18 cellular contexts compared by ENCODE assay signal in genomic region chr11:134562941-134563471, GRCh38.
DNase-seq lines count a peak whose midpoint lies in the region; ATAC-seq and TF ChIP-seq lines count a peak whose summit lies in the region.
"Had no signal": no experiment of that assay in that cellular context is flagged by ENCODE, and none has a peak within 500 bp of the region (broad histone marks: within the 10 kb centered on the region; RNA-seq: fewer than 3 reads in every experiment).

No MANE protein-coding gene starts in this region.

- no peak overlapping the region for H3K4me3 ChIP-seq in RWPE2 (ENCODE audit: severe bottlenecking)
- H3K4me3 ChIP-seq in suprapubic skin: no peak overlapping the region
- H3K4me3 ChIP-seq: BLaER1 treated with 17β-estradiol and CSF1 and Interleukin-3, amounts not matched to agents 10 nM and 100 nM; HAP-1; Peyer's patch had no signal

- H3K36me3 ChIP-seq in RWPE2 (ENCODE audit: low read depth) (no peaks in the 10 kb centered on the region), suprapubic skin (no peaks in the 10 kb centered on the region)
- H3K36me3 ChIP-seq: BLaER1 treated with 17β-estradiol and CSF1 and Interleukin-3, amounts not matched to agents 10 nM and 100 nM; HAP-1; Peyer's patch had no signal

- H3K4me3 Mint-ChIP-seq in activated CD4-positive, alpha-beta memory T cell treated with anti-CD3 and anti-CD28 coated beads, Interleukin-2, amount 10 ng/mL, durations not matched to agents 7 days and 5 days: no peak overlapping the region
- no peak overlapping the region for H3K4me3 Mint-ChIP-seq in activated CD4-positive, alpha-beta memory T cell treated with anti-CD3 and anti-CD28 coated beads for 36 hours

- no peaks in the 10 kb centered on the region for H3K36me3 Mint-ChIP-seq in activated CD4-positive, alpha-beta memory T cell treated with anti-CD3 and anti-CD28 coated beads, Interleukin-2, amount 10 ng/mL, durations not matched to agents 7 days and 5 days (ENCODE audit: low read depth)
- H3K36me3 Mint-ChIP-seq in activated CD4-positive, alpha-beta memory T cell treated with anti-CD3 and anti-CD28 coated beads for 36 hours: no peaks in the 10 kb centered on the region

- in situ Hi-C loops in G401 (cut with HindIII; ENCODE audit: low sequenced_read_pairs): no loop called here

- 94% methylated on average over 3 of the region's 7 CpGs for WGBS in suprapubic skin

- H3K27me3 ChIP-seq in RWPE2 (ENCODE audit: insufficient read depth, poor library complexity, severe bottlenecking): peaks cover 2% of the 10 kb centered on the region
- peaks cover 5% of the 10 kb centered on the region for H3K27me3 ChIP-seq in suprapubic skin
- H3K27me3 ChIP-seq: Peyer's patch had no signal

- POLR2A ChIA-PET in activated CD4-positive, alpha-beta memory T cell treated with anti-CD3 and anti-CD28 coated beads, Interleukin-2, amount 10 ng/mL, durations not matched to agents 7 days and 5 days (lab: Charles Lee): no interaction called here
- POLR2A ChIA-PET in activated CD4-positive, alpha-beta memory T cell treated with anti-CD3 and anti-CD28 coated beads for 36 hours (lab: Charles Lee): no interaction called here
- POLR2A ChIA-PET in RWPE1 (lab: Yijun Ruan, JAX; ENCODE audit: low non-redundant PET): no interaction called here

- intact Hi-C loops in activated CD4-positive, alpha-beta memory T cell treated with anti-CD3 and anti-CD28 coated beads for 36 hours (cut with micrococcal nuclease): no loop called here

- ATAC-seq in RWPE2 (ENCODE audit: low read depth) (no peak), left lobe of liver (no peak)

- DNase-seq in activated CD4-positive, alpha-beta memory T cell treated with anti-CD3 and anti-CD28 coated beads, Interleukin-2, amount 10 ng/mL, durations not matched to agents 7 days and 5 days: peak; percentile 9
- DNase-seq in activated CD4-positive, alpha-beta memory T cell treated with anti-CD3 and anti-CD28 coated beads for 36 hours: no peak
- DNase-seq in RWPE2 (ENCODE audit: low spot score): peak; percentile 28
- DNase-seq in left lobe of liver (ENCODE audit: low spot score): peak; percentile 35
- peak; percentile 19 to 63 for DNase-seq in suprapubic skin (ENCODE audit: low spot score in 2 of 2)
- no peak for DNase-seq in G401 (ENCODE audit: low spot score)
- no peak for DNase-seq in DMS153 (lab: John Stamatoyannopoulos, UW)
- DNase-seq in RWPE1 (ENCODE audit: low spot score): no peak
- DNase-seq: Karpas-422, MM.1S, NCI-H1105, NCI-H1694 treated with DMSO at 0.1 percent for 48 hours, NCI-H446 treated with DMSO at 0.1 percent for 48 hours, NCI-H774, Peyer's patch had no signal

- H3K9me3 ChIP-seq in RWPE2 (ENCODE audit: severe bottlenecking) (no peaks in the 10 kb centered on the region), suprapubic skin (no peaks in the 10 kb centered on the region)
- H3K9me3 ChIP-seq: BLaER1 treated with 17β-estradiol and CSF1 and Interleukin-3, amounts not matched to agents 10 nM and 100 nM; HAP-1; Peyer's patch had no signal

- TF ChIP-seq EP300 in suprapubic skin (IDR thresholded peaks at IDR 0.05): no peak

- H3K27ac ChIP-seq in RWPE2 (ENCODE audit: poor library complexity, severe bottlenecking): no peak overlapping the region
- no peak overlapping the region for H3K27ac ChIP-seq in suprapubic skin
- no peak overlapping the region for H3K27ac ChIP-seq in RWPE1
- H3K27ac ChIP-seq: 22Rv1; BLaER1 treated with 17β-estradiol and CSF1 and Interleukin-3, amounts not matched to agents 10 nM and 100 nM; Peyer's patch had no signal

- CTCF ChIA-PET in activated CD4-positive, alpha-beta memory T cell treated with anti-CD3 and anti-CD28 coated beads, Interleukin-2, amount 10 ng/mL, durations not matched to agents 7 days and 5 days (lab: Charles Lee): no interaction called here
- CTCF ChIA-PET in activated CD4-positive, alpha-beta memory T cell treated with anti-CD3 and anti-CD28 coated beads for 36 hours (lab: Charles Lee): no interaction called here
- CTCF ChIA-PET in RWPE1 (lab: Yijun Ruan, JAX): no interaction called here

- TF ChIP-seq CTCF in RWPE2 (IDR thresholded peaks at IDR 0.05; ENCODE audit: poor library complexity, severe bottlenecking) (no peak), suprapubic skin (IDR thresholded peaks at IDR 0.05) (no peak), RWPE1 (conservative IDR thresholded peaks at IDR 0.05; ENCODE audit: low read depth) (no peak)

- peaks cover 4% of the 10 kb centered on the region for H3K27me3 Mint-ChIP-seq in activated CD4-positive, alpha-beta memory T cell treated with anti-CD3 and anti-CD28 coated beads, Interleukin-2, amount 10 ng/mL, durations not matched to agents 7 days and 5 days
- no peaks in the 10 kb centered on the region for H3K27me3 Mint-ChIP-seq in activated CD4-positive, alpha-beta memory T cell treated with anti-CD3 and anti-CD28 coated beads for 36 hours

- H3K4me1 ChIP-seq in RWPE2 (ENCODE audit: insufficient read depth, poor library complexity, severe bottlenecking) (no peaks in the 10 kb centered on the region), suprapubic skin (no peaks in the 10 kb centered on the region)
- H3K4me1 ChIP-seq: HAP-1, Peyer's patch had no signal

- no peak overlapping the region for H3K27ac Mint-ChIP-seq in activated CD4-positive, alpha-beta memory T cell treated with anti-CD3 and anti-CD28 coated beads, Interleukin-2, amount 10 ng/mL, durations not matched to agents 7 days and 5 days
- no peak overlapping the region for H3K27ac Mint-ChIP-seq in activated CD4-positive, alpha-beta memory T cell treated with anti-CD3 and anti-CD28 coated beads for 36 hours

- H3K9me3 Mint-ChIP-seq in activated CD4-positive, alpha-beta memory T cell treated with anti-CD3 and anti-CD28 coated beads, Interleukin-2, amount 10 ng/mL, durations not matched to agents 7 days and 5 days: no peaks in the 10 kb centered on the region
- H3K9me3 Mint-ChIP-seq in activated CD4-positive, alpha-beta memory T cell treated with anti-CD3 and anti-CD28 coated beads for 36 hours: no peaks in the 10 kb centered on the region

- no peak for TF ChIP-seq POLR2A in suprapubic skin (IDR thresholded peaks at IDR 0.05)

- H3K4me1 Mint-ChIP-seq in activated CD4-positive, alpha-beta memory T cell treated with anti-CD3 and anti-CD28 coated beads, Interleukin-2, amount 10 ng/mL, durations not matched to agents 7 days and 5 days: no peaks in the 10 kb centered on the region
- no peaks in the 10 kb centered on the region for H3K4me1 Mint-ChIP-seq in activated CD4-positive, alpha-beta memory T cell treated with anti-CD3 and anti-CD28 coated beads for 36 hours (ENCODE audit: low read depth)

Comparison
In these comparisons a context has a peak if more than half of its experiments do, and no peak if none do; other contexts are left out.
1. DNase-seq: peak in activated CD4-positive, alpha-beta memory T cell treated with anti-CD3 and anti-CD28 coated beads, Interleukin-2, amount 10 ng/mL, durations not matched to agents 7 days and 5 days (single experiment), RWPE2 (single experiment), left lobe of liver (single experiment) and suprapubic skin (2 of 2); none in activated CD4-positive, alpha-beta memory T cell treated with anti-CD3 and anti-CD28 coated beads for 36 hours (single experiment), G401 (single experiment), DMS153 (single experiment) and RWPE1 (single experiment).